In the genomic region with DNA sequence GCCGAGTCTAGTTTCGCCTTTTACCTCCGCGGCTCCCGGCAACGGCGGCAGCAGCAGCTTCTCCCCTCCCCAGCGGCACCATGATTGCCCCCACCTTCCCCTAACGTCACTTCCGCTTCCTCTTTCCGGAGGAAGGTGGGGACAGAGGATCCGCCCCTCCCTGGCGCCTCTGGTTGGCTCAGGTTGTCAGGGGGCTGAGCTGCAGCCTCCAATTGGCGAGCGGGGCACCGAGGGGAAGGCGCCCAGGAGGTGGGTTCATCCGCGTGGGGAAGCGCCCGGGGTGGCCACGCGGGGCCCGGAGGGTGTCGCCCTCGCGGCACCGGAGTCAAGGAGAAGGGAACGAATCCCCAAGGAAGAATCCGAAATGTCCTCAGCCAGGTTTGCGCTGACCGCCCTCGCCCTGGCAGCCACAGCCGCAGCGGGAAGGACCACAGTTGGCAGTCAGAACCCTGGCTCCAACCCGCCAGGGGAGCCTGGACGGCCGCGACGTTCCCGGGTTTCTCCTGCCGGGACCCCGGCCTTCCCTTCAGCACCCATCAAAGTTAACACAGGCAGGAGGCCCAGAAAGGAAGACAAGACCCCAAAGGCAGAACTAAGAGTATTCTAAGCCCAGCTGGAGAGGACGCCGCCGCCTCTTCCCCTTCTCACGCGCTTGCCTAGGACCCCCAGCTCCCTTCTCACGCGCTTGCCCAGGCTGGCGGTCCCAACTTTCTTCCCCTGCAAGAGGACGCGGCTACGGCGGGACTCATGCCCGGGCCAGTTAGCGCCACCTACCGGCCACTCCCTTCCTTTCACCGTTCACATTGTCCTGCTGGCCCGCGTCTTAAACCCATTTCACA, we compare ENCODE assay signal across 8 cellular contexts. TPM values are rescaled to one million over a fixed set of nuclear protein-coding genes. Genes with fewer than 3 reads are reported as not detected.
A peak's percentile ranks its signal among the peaks of the same experiment; 100 is the strongest.
DNase-seq lines count a peak whose midpoint lies in the region; ATAC-seq and TF ChIP-seq lines count a peak whose summit lies in the region.

A gene (minus strand): TSS at position 86 of the 839 bp plus-strand sequence. CDS start 1,934 bp downstream, outside the sequence.

- H3K9me3 ChIP-seq in HUES48 (ENCODE audit: control insufficient read depth, insufficient read depth, low read length) (no peaks in the 10 kb centered on the region), NT2/D1 (ENCODE audit: insufficient read depth, low read length) (no peaks in the 10 kb centered on the region), endodermal cell (ENCODE audit: control insufficient read depth, low read length) (no peaks in the 10 kb centered on the region), mesodermal cell (ENCODE audit: control insufficient read depth, low read length) (no peaks in the 10 kb centered on the region)

- H3K4me3 ChIP-seq in HUES48 (ENCODE audit: low read depth, low read length) = peak within 1 kb of the TSS; percentile 100
- peak within 1 kb of the TSS; percentile 99 for H3K4me3 ChIP-seq in NT2/D1 (ENCODE audit: insufficient read length, low read depth)
- peak within 1 kb of the TSS; percentile 90 for H3K4me3 ChIP-seq in endodermal cell (ENCODE audit: low read length)
- H3K4me3 ChIP-seq in mesodermal cell (ENCODE audit: extremely low read depth, insufficient read depth, low read length, poor library complexity, severe bottlenecking) = peak within 1 kb of the TSS; percentile 94

- 0 out of 2 replicates have a peak, but pooled peaks cover 3% of the 10 kb centered on the region for H3K4me1 ChIP-seq in HUES48 (ENCODE audit: control insufficient read depth, insufficient read depth, low read length)
- peaks cover 4% of the 10 kb centered on the region for H3K4me1 ChIP-seq in NT2/D1 (ENCODE audit: insufficient read depth, insufficient read length)
- H3K4me1 ChIP-seq in endodermal cell (ENCODE audit: control insufficient read depth, insufficient read depth, low read length) = peaks cover 2% of the 10 kb centered on the region
- peaks cover 4% of the 10 kb centered on the region for H3K4me1 ChIP-seq in mesodermal cell (ENCODE audit: control insufficient read depth, insufficient read depth, low read length, poor library complexity, severe bottlenecking)

- TSS peak; percentile 93 for BruUV-seq in Calu3 (replicated peaks; lab: Mats Ljungman, UMichigan)

- H3K4me1 Mint-ChIP-seq in Calu3 (ENCODE audit: low read depth, unreplicated experiment) (peaks cover 8% of the 10 kb centered on the region), endodermal cell (peaks cover 7% of the 10 kb centered on the region)
- H3K4me1 Mint-ChIP-seq in activated CD8-positive, alpha-beta memory T cell treated with anti-CD3 and anti-CD28 coated beads, Interleukin-2, amount 10 ng/mL, durations not matched to agents 7 days and 5 days = peaks cover 34% of the 10 kb centered on the region

- peak; percentile 97 for DNase-seq in Calu3
- DNase-seq in NT2/D1 (ENCODE audit: low read depth, low spot score) = peak; percentile 100
- DNase-seq in activated CD8-positive, alpha-beta memory T cell treated with anti-CD3 and anti-CD28 coated beads, Interleukin-2, amount 10 ng/mL, durations not matched to agents 7 days and 5 days = peak; percentile 98
- DNase-seq in endodermal cell = peak; percentile 98
- DNase-seq in stimulated activated CD8-positive, alpha-beta memory T cell treated with anti-CD3 and anti-CD28 coated beads, Interleukin-15, amount 100 ng/mL, for 4 hours (ENCODE audit: low read depth in 2 of 2) = peak; percentile 93 to 97

- H3K27me3 Mint-ChIP-seq in Calu3 (ENCODE audit: unreplicated experiment) (no peaks in the 10 kb centered on the region), endodermal cell (ENCODE audit: insufficient read depth) (no peaks in the 10 kb centered on the region)
- no peaks in the 10 kb centered on the region for H3K27me3 Mint-ChIP-seq in activated CD8-positive, alpha-beta memory T cell treated with anti-CD3 and anti-CD28 coated beads, Interleukin-2, amount 10 ng/mL, durations not matched to agents 7 days and 5 days

- 0% methylated on average over 43 to 61 of the region's 61 CpGs for WGBS in endodermal cell (ENCODE audit: insufficient coverage in 1 of 2, insufficient read length in 1 of 2), 2 experiments
- WGBS in mesodermal cell (ENCODE audit: insufficient coverage in 2 of 2), 2 experiments = 0 to 1% methylated on average over 39 to 47 of the region's 61 CpGs

- peak within 1 kb of the TSS; percentile 95 for H3K4me3 Mint-ChIP-seq in Calu3 (ENCODE audit: low read depth, unreplicated experiment)
- H3K4me3 Mint-ChIP-seq in activated CD8-positive, alpha-beta memory T cell treated with anti-CD3 and anti-CD28 coated beads, Interleukin-2, amount 10 ng/mL, durations not matched to agents 7 days and 5 days = peak within 1 kb of the TSS; percentile 93
- H3K4me3 Mint-ChIP-seq in endodermal cell = peak within 1 kb of the TSS; percentile 94

- intact Hi-C loops in Calu3 (cut with micrococcal nuclease; ENCODE audit: unreplicated experiment) = no loop called here

- TF ChIP-seq CTCF in Calu3 (IDR thresholded peaks at IDR 0.05; ENCODE audit: unreplicated experiment) (peak; percentile 89), endodermal cell (conservative IDR thresholded peaks at IDR 0.05) (peak; percentile 97)

- H3K27ac ChIP-seq in HUES48 (ENCODE audit: low read depth, low read length) = peak within 1 kb of the TSS; percentile 91
- peak within 1 kb of the TSS; percentile 88 for H3K27ac ChIP-seq in endodermal cell (ENCODE audit: low read depth, low read length)
- H3K27ac ChIP-seq in mesodermal cell (ENCODE audit: low read depth, low read length, severe bottlenecking) = peak within 1 kb of the TSS; percentile 94

- CTCF ChIA-PET in Calu3 (lab: Charles Lee) = interaction anchor here (0.6 to 1.8 kb wide), 13 partner anchors 9 to 959 kb away, joined by 3 to 8 read pairs (median 4); a partner anchor contains a TSS
- CTCF ChIA-PET in activated CD8-positive, alpha-beta memory T cell treated with anti-CD3 and anti-CD28 coated beads, Interleukin-2, amount 10 ng/mL, durations not matched to agents 7 days and 5 days (lab: Charles Lee) = interaction anchor here (0.6 to 3.6 kb wide), 47 partner anchors 9 to 1167 kb away, joined by 3 to 39 read pairs (median 4); a partner anchor contains a TSS

- H3K27me3 ChIP-seq in HUES48 (ENCODE audit: control insufficient read depth, insufficient read depth, low read length) (no peaks in the 10 kb centered on the region), NT2/D1 (ENCODE audit: insufficient read depth, insufficient read length) (no peaks in the 10 kb centered on the region), endodermal cell (ENCODE audit: control insufficient read depth, insufficient read depth, low read length, poor library complexity, severe bottlenecking) (no peaks in the 10 kb centered on the region)

- ATAC-seq in GM21381 (IDR thresholded peaks at IDR 0.05; ENCODE audit: unreplicated experiment) = peak; percentile 94
- peak; percentile 99 for ATAC-seq in activated CD8-positive, alpha-beta memory T cell treated with anti-CD3 and anti-CD28 coated beads, Interleukin-2, amount 10 ng/mL, durations not matched to agents 7 days and 5 days

- H3K9ac ChIP-seq in HUES48 (ENCODE audit: low read depth, low read length) = peak within 1 kb of the TSS; percentile 86
- H3K9ac ChIP-seq in NT2/D1 (ENCODE audit: insufficient read length, low read depth) = peak within 1 kb of the TSS; percentile 100
- H3K9ac ChIP-seq in endodermal cell (ENCODE audit: extremely low read depth, low read length, poor library complexity, severe bottlenecking) = peak within 1 kb of the TSS; percentile 72

- H3K36me3 ChIP-seq in HUES48 (ENCODE audit: control insufficient read depth, insufficient read depth, low read length) = peaks cover 39% of the 10 kb centered on the region
- H3K36me3 ChIP-seq in NT2/D1 (ENCODE audit: insufficient read depth, insufficient read length, low read length) = peaks cover 45% of the 10 kb centered on the region
- H3K36me3 ChIP-seq in endodermal cell (ENCODE audit: control insufficient read depth, insufficient read depth, low read length) = peaks cover 24% of the 10 kb centered on the region
- H3K36me3 ChIP-seq in mesodermal cell (ENCODE audit: control insufficient read depth, insufficient read depth, low read length) = peaks cover 34% of the 10 kb centered on the region

- H3K36me3 Mint-ChIP-seq in Calu3 (ENCODE audit: insufficient read depth, unreplicated experiment) (peaks cover 40% of the 10 kb centered on the region), endodermal cell (ENCODE audit: low read depth) (peaks cover 27% of the 10 kb centered on the region)
- H3K36me3 Mint-ChIP-seq in activated CD8-positive, alpha-beta memory T cell treated with anti-CD3 and anti-CD28 coated beads, Interleukin-2, amount 10 ng/mL, durations not matched to agents 7 days and 5 days = peaks cover 22% of the 10 kb centered on the region

- H3K27ac Mint-ChIP-seq in Calu3 (ENCODE audit: unreplicated experiment) (peak within 1 kb of the TSS; percentile 99), endodermal cell (peak within 1 kb of the TSS; percentile 96)
- peak within 1 kb of the TSS; percentile 97 for H3K27ac Mint-ChIP-seq in activated CD8-positive, alpha-beta memory T cell treated with anti-CD3 and anti-CD28 coated beads, Interleukin-2, amount 10 ng/mL, durations not matched to agents 7 days and 5 days

- no peaks in the 10 kb centered on the region for H3K9me3 Mint-ChIP-seq in Calu3 (ENCODE audit: low read depth, unreplicated experiment)
- no peaks in the 10 kb centered on the region for H3K9me3 Mint-ChIP-seq in activated CD8-positive, alpha-beta memory T cell treated with anti-CD3 and anti-CD28 coated beads, Interleukin-2, amount 10 ng/mL, durations not matched to agents 7 days and 5 days (ENCODE audit: low read depth)
- H3K9me3 Mint-ChIP-seq in endodermal cell = no peaks in the 10 kb centered on the region

RNA-seq across cellular contexts. Expression of the gene that starts here (rescaled TPM):
- total RNA-seq in Calu3 (2022) (27.1 and 34.3 TPM in 2 replicates), endodermal cell (10 to 100 TPM; 16.6 to 17.1 TPM)
- 10 to 100 TPM; 26.4 to 29.3 TPM for total RNA-seq in activated CD8-positive, alpha-beta memory T cell treated with anti-CD3 and anti-CD28 coated beads, Interleukin-2, amount 10 ng/mL, durations not matched to agents 7 days and 5 days
- polyA plus RNA-seq in endodermal cell (2013, experiment 1 of 2) = 5.7 TPM
- 5.3 TPM for polyA plus RNA-seq in endodermal cell (2013, experiment 2 of 2)
- polyA plus RNA-seq in mesodermal cell (2013, experiment 1 of 2) = 3.8 TPM
- 3.8 TPM for polyA plus RNA-seq in mesodermal cell (2013, experiment 2 of 2)

Comparison
In these comparisons a context has a peak if more than half of its experiments do, and no peak if none do; other contexts are left out.
1. Peak in every context shown above with its lines: DNase-seq, ATAC-seq, H3K4me3 ChIP-seq and H3K27ac ChIP-seq.